8 cellular contexts compared by ENCODE assay signal in genomic region chr21:36209626-36210171, GRCh38. TPM values are rescaled to one million over a fixed set of nuclear protein-coding genes. Genes with fewer than 3 reads are reported as not detected.
DNase-seq lines count a peak whose midpoint lies in the region; ATAC-seq and TF ChIP-seq lines count a peak whose summit lies in the region.

No MANE protein-coding gene starts in this region.

- WGBS in GM23248 (ENCODE audit: low coverage in 1 of 2, low lambda C conversion rate in 2 of 2, missing lambda C conversion rate in 2 of 2), 2 experiments = 84 to 90% methylated on average over 11 of the region's 11 CpGs

- H3K27me3 ChIP-seq in GM23248 (replicated peaks; ENCODE audit: insufficient read depth) (no peaks in the 10 kb centered on the region), gastrocnemius medialis (no peaks in the 10 kb centered on the region)

- peaks cover 16% of the 10 kb centered on the region for H3K4me1 Mint-ChIP-seq in activated CD8-positive, alpha-beta T cell treated with anti-CD3 and anti-CD28 coated beads, Interleukin-2, amount 10 ng/mL, durations not matched to agents 7 days and 5 days (ENCODE audit: low read depth)

- peak; percentile 75 for DNase-seq in GM23248
- peak; percentile 34 for DNase-seq in NCI-H510A treated with DMSO at 0.1 percent for 48 hours (lab: John Stamatoyannopoulos, UW)
- peak; percentile 73 for DNase-seq in activated CD8-positive, alpha-beta T cell treated with anti-CD3 and anti-CD28 coated beads, Interleukin-2, amount 10 ng/mL, durations not matched to agents 7 days and 5 days
- DNase-seq in fibroblast of the aortic adventitia (ENCODE audit: low read depth) = peak; percentile 77
- no peak for DNase-seq in gastrocnemius medialis
- no peak for DNase-seq in activated CD4-positive, CD25-positive, alpha-beta regulatory T cell treated with anti-CD3 and anti-CD28 coated beads, Interleukin-2, amount 50 U/mL, for 72 hours
- no peak for DNase-seq in midbrain (lab: John Stamatoyannopoulos, UW)

- no peaks in the 10 kb centered on the region for H3K36me3 ChIP-seq in GM23248 (ENCODE audit: low read depth)
- H3K36me3 ChIP-seq in gastrocnemius medialis = peaks cover 0 to 23% of the 10 kb centered on the region in 2 donors

- H4K20me1 ChIP-seq in GM23248 (ENCODE audit: insufficient read depth) = no peaks in the 10 kb centered on the region

- no peak overlapping the region for H3K4me3 Mint-ChIP-seq in activated CD8-positive, alpha-beta T cell treated with anti-CD3 and anti-CD28 coated beads, Interleukin-2, amount 10 ng/mL, durations not matched to agents 7 days and 5 days

- no peaks in the 10 kb centered on the region for H3K9me3 Mint-ChIP-seq in activated CD8-positive, alpha-beta T cell treated with anti-CD3 and anti-CD28 coated beads, Interleukin-2, amount 10 ng/mL, durations not matched to agents 7 days and 5 days (ENCODE audit: insufficient read depth)

- intact Hi-C loops in gastrocnemius medialis (cut with DNase I; ENCODE audit: low total_unique reads) = loop anchor here (1.0 kb wide), 1 partner anchor 68 kb away; no protein-coding TSS in a partner anchor

- H3K4me1 ChIP-seq in GM23248 (ENCODE audit: insufficient read depth) (peaks cover 46% of the 10 kb centered on the region), gastrocnemius medialis (peaks cover 0 to 8% of the 10 kb centered on the region in 2 donors)

- H3K9me3 ChIP-seq in GM23248 (ENCODE audit: low read depth) = no peaks in the 10 kb centered on the region
- no peaks in the 10 kb centered on the region for H3K9me3 ChIP-seq in gastrocnemius medialis

- peaks cover 36% of the 10 kb centered on the region for H3F3A ChIP-seq in GM23248 (ENCODE audit: insufficient read depth)

- no peak overlapping the region for H3K4me3 ChIP-seq in GM23248
- H3K4me3 ChIP-seq in fibroblast of the aortic adventitia (ENCODE audit: low read depth, low read length) = no peak overlapping the region
- no peak overlapping the region for H3K4me3 ChIP-seq in gastrocnemius medialis

- peak overlapping the region; percentile 2 for H3K27ac Mint-ChIP-seq in activated CD8-positive, alpha-beta T cell treated with anti-CD3 and anti-CD28 coated beads, Interleukin-2, amount 10 ng/mL, durations not matched to agents 7 days and 5 days

- CTCF ChIA-PET in activated CD8-positive, alpha-beta T cell treated with anti-CD3 and anti-CD28 coated beads, Interleukin-2, amount 10 ng/mL, durations not matched to agents 7 days and 5 days (lab: Charles Lee) = interaction anchor here (1.1 to 4.5 kb wide), 16 partner anchors 9 to 462 kb away, joined by 3 to 60 read pairs (median 6); partner anchors contain the start of gene CBR3

- no peaks in the 10 kb centered on the region for H3K27me3 Mint-ChIP-seq in activated CD8-positive, alpha-beta T cell treated with anti-CD3 and anti-CD28 coated beads, Interleukin-2, amount 10 ng/mL, durations not matched to agents 7 days and 5 days (ENCODE audit: low read depth)

- TF ChIP-seq POLR2A in gastrocnemius medialis (IDR thresholded peaks at IDR 0.05) = no peak

- TF ChIP-seq CTCF in C4-2B (conservative IDR thresholded peaks at IDR 0.05) = peak; percentile 73
- TF ChIP-seq CTCF in fibroblast of the aortic adventitia (IDR thresholded peaks at IDR 0.05; ENCODE audit: insufficient read depth, low read length) = peak; percentile 55
- peak; percentile 14 to 68 (median 60) for TF ChIP-seq CTCF in gastrocnemius medialis (IDR thresholded peaks at IDR 0.05 in 4 of 5, conservative IDR thresholded peaks at IDR 0.05 in 1 of 5)

- peaks cover 28% of the 10 kb centered on the region for H3K36me3 Mint-ChIP-seq in activated CD8-positive, alpha-beta T cell treated with anti-CD3 and anti-CD28 coated beads, Interleukin-2, amount 10 ng/mL, durations not matched to agents 7 days and 5 days (ENCODE audit: low read depth)

- 0 out of 2 replicates have a peak overlapping the region, but pooled peaks have one; percentile 13 for H2AFZ ChIP-seq in GM23248

- no peak for ATAC-seq in activated CD8-positive, alpha-beta T cell treated with anti-CD3 and anti-CD28 coated beads, Interleukin-2, amount 10 ng/mL, durations not matched to agents 7 days and 5 days
- ATAC-seq in gastrocnemius medialis = no peak

- POLR2A ChIA-PET in activated CD8-positive, alpha-beta T cell treated with anti-CD3 and anti-CD28 coated beads, Interleukin-2, amount 10 ng/mL, durations not matched to agents 7 days and 5 days (lab: Charles Lee) = no interaction called here

- peak overlapping the region; percentile 41 for H3K4me2 ChIP-seq in GM23248 (ENCODE audit: unreplicated experiment)

- H3K9me2 ChIP-seq in GM23248 (ENCODE audit: insufficient read depth) = no peaks in the 10 kb centered on the region

- H3K27ac ChIP-seq in C4-2B (no peak overlapping the region), GM23248 (peak overlapping the region; percentile 85), gastrocnemius medialis (no peak overlapping the region)

- in situ Hi-C loops in GM23248 (cut with MboI) (no loop called here), gastrocnemius medialis (cut with MboI; ENCODE audit: low sequenced_read_pairs in 4 of 4) (loop anchor here in 3 of 4 donors (5.0 kb wide), 3 partner anchors 57 to 72 kb away; partner anchors contain the start of gene CBR3 (in 1 of the 3))

- H3K79me2 ChIP-seq in GM23248 (ENCODE audit: insufficient read depth) = no peaks in the 10 kb centered on the region

- H3K9ac ChIP-seq in GM23248 = no peak overlapping the region

RNA-seq across cellular contexts. Expression of gene DOP1B, which starts 53.1 kb away (rescaled TPM):
- 12.0 and 12.3 TPM in 2 replicates for total RNA-seq in GM23248 (2014; rRNA removed; shearing (Covaris generic))
- polyA plus RNA-seq in GM23248 (2016; fragmentation: Nextera tagmentation; extraction: Ambion mirVana) = 5.4 and 6.0 TPM in 2 replicates
- total RNA-seq in activated CD8-positive, alpha-beta T cell treated with anti-CD3 and anti-CD28 coated beads, Interleukin-2, amount 10 ng/mL, durations not matched to agents 7 days and 5 days = 10 to 100 TPM; 30.3 to 30.9 TPM
- 2.6 and 25.8 TPM in 2 replicates for total RNA-seq in fibroblast of the aortic adventitia (ENCODE audit: low replicate concordance)
- 10 to 100 TPM; 10.4 to 16.5 (median 13.5) TPM for total RNA-seq in gastrocnemius medialis

Comparison
In these comparisons a context has a peak if more than half of its experiments do, and no peak if none do; other contexts are left out.
1. DNase-seq: peak in GM23248 (single experiment), NCI-H510A treated with DMSO at 0.1 percent for 48 hours (single experiment), activated CD8-positive, alpha-beta T cell treated with anti-CD3 and anti-CD28 coated beads, Interleukin-2, amount 10 ng/mL, durations not matched to agents 7 days and 5 days (single experiment) and fibroblast of the aortic adventitia (single experiment); none in gastrocnemius medialis (0 of 2), activated CD4-positive, CD25-positive, alpha-beta regulatory T cell treated with anti-CD3 and anti-CD28 coated beads, Interleukin-2, amount 50 U/mL, for 72 hours (single experiment) and midbrain (single experiment).
2. Peak in every context shown above with its lines, with median percentiles within 50 percentile points of each other: CTCF ChIP-seq.